Comparison of ENCODE assay signal across 6 cellular contexts in the genomic region with DNA sequence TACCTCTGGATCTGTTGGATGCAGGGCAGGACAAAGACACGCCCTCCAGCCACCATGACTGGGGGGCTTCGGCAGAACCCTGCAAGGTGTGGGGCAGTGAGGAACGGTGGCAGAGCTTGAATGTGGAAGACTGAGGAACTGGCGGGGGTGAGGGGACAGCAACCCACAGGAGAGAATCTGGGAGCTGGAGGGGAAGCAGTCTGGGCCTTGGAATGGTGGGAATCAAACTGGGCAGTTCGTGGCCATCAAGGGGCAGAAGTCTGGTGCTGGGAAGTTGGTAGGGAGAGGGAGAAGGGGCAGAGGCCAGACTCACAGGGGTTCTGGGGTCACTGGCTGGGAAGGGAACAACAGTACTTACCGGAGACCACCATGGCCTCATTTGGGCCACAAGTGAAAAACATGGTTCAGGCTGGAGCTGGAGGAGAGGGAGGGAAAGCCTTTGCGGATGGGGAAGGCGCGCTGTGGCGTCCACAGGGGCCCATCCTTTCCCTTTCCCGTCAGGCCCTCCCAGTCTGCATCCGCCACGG. TPM values are rescaled to one million over a fixed set of nuclear protein-coding genes. Genes with fewer than 3 reads are reported as not detected.
DNase-seq lines count a peak whose midpoint lies in the region; ATAC-seq, FAIRE-seq and TF ChIP-seq lines count a peak whose summit lies in the region.

No MANE protein-coding gene starts in this region.

- peak overlapping the region; percentile 81 to 84 for H3K27ac ChIP-seq in lung (ENCODE audit: low read depth in 1 of 2, low read length in 1 of 2)

- H3K4me3 Mint-ChIP-seq in activated T-cell treated with anti-CD3 and anti-CD28 coated beads, Interleukin-2, amount 50 U/mL, for 72 hours: peak overlapping the region; percentile 97 to 98

- in situ Hi-C loops in G401 (cut with HindIII; ENCODE audit: low sequenced_read_pairs): no loop called here

- no peak for ATAC-seq in activated T-cell treated with anti-CD3 and anti-CD28 coated beads, Interleukin-2, amount 50 U/mL, for 72 hours (replicated peaks in 1 of 2)
- ATAC-seq in lung (ENCODE audit: insufficient read depth, low FRiP score): peak; percentile 9

- H3K27me3 Mint-ChIP-seq in activated T-cell treated with anti-CD3 and anti-CD28 coated beads, Interleukin-2, amount 50 U/mL, for 72 hours (ENCODE audit: low read depth): no peaks in the 10 kb centered on the region

- no peak for TF ChIP-seq POLR2A in GM12891 (IDR thresholded peaks at IDR 0.05; ENCODE audit: low read depth, low read length)

- peak overlapping the region; percentile 70 for H3K4me3 ChIP-seq in lung

- H3K9me3 Mint-ChIP-seq in activated T-cell treated with anti-CD3 and anti-CD28 coated beads, Interleukin-2, amount 50 U/mL, for 72 hours: no peaks in the 10 kb centered on the region

- no peak for DNase-seq in GM12891 (ENCODE audit: insufficient read length, low spot score)
- DNase-seq in activated T-cell treated with anti-CD3 and anti-CD28 coated beads, Interleukin-2, amount 50 U/mL, for 72 hours: peak in 1 of 2 donors; percentile 21
- DNase-seq in lung (ENCODE audit: low spot score): no peak
- no peak for DNase-seq in foreskin melanocyte
- DNase-seq in G401 (ENCODE audit: low spot score): no peak
- DNase-seq in NCI-H2029 (lab: John Stamatoyannopoulos, UW): no peak

- no peaks in the 10 kb centered on the region for H3K27me3 ChIP-seq in lung (ENCODE audit: control insufficient read depth, insufficient read depth)

- 8 to 11% methylated on average over 9 to 13 of the region's 13 CpGs for WGBS in lung, 2 donors

- peak overlapping the region; percentile 96 for H3K27ac Mint-ChIP-seq in activated T-cell treated with anti-CD3 and anti-CD28 coated beads, Interleukin-2, amount 50 U/mL, for 72 hours

- H3K4me1 ChIP-seq in lung (ENCODE audit: control insufficient read depth in 2 of 2, insufficient read depth in 2 of 2, low read length in 2 of 2): peaks cover 0 to 14% of the 10 kb centered on the region in 2 donors

- H3K36me3 ChIP-seq in lung (ENCODE audit: control insufficient read depth in 2 of 2, insufficient read depth in 2 of 2, low read length in 2 of 2): peaks cover 4 to 15% of the 10 kb centered on the region in 2 donors

- no peaks in the 10 kb centered on the region for H3K9me3 ChIP-seq in lung (ENCODE audit: control insufficient read depth in 2 of 2, insufficient read depth in 1 of 2, low read length in 1 of 2)

- no peak for TF ChIP-seq CTCF in lung (IDR thresholded peaks at IDR 0.05; ENCODE audit: control extremely low read depth, extremely low read depth)

- H3K36me3 Mint-ChIP-seq in activated T-cell treated with anti-CD3 and anti-CD28 coated beads, Interleukin-2, amount 50 U/mL, for 72 hours (ENCODE audit: insufficient read depth in 2 of 2): peaks cover 40 to 62% of the 10 kb centered on the region in 2 donors

- peaks cover 80% of the 10 kb centered on the region for H3K4me1 Mint-ChIP-seq in activated T-cell treated with anti-CD3 and anti-CD28 coated beads, Interleukin-2, amount 50 U/mL, for 72 hours (ENCODE audit: low read depth)

- no peak for FAIRE-seq in GM12891 (lab: Jason Lieb, UNC)

TF ChIP-seq in GM12891, 5 proteins besides CTCF, POLR2A, EP300 and RAD21:
- TF ChIP-seq POLR2AphosphoS5 (IDR thresholded peaks at IDR 0.05; ENCODE audit: low read depth, low read length) (peak; percentile 77), TAF1 (IDR thresholded peaks at IDR 0.05; ENCODE audit: low read depth, low read length) (no peak)

RNA-seq across cellular contexts. Expression of a gene that starts 0.6 kb away (rescaled TPM):
- 85.4 TPM for polyA plus RNA-seq in GM12891 (2012; ENCODE audit: low read depth, missing spikeins)
- total RNA-seq in activated T-cell treated with anti-CD3 and anti-CD28 coated beads, Interleukin-2, amount 50 U/mL, for 72 hours: 100 to 1,000 TPM; 293 to 319 TPM
- 100 to 1,000 TPM in 1 of 2 donors, 10 to 100 TPM in 1; 88.0 to 171 TPM for total RNA-seq in lung
- 100 to 1,000 TPM; 205 to 474 TPM for polyA plus RNA-seq in lung
- 170 and 172 TPM in 2 replicates for total RNA-seq in G401 (2014; rRNA removed; shearing (Covaris generic))

RNA-seq across cellular contexts. Expression of a gene that starts 2.5 kb away (rescaled TPM):
- 40.8 TPM for polyA plus RNA-seq in GM12891 (2012; ENCODE audit: low read depth, missing spikeins)
- 100 to 1,000 TPM; 174 to 197 TPM for total RNA-seq in activated T-cell treated with anti-CD3 and anti-CD28 coated beads, Interleukin-2, amount 50 U/mL, for 72 hours
- total RNA-seq in lung: 10 to 100 TPM; 16.7 to 37.4 TPM
- polyA plus RNA-seq in lung: 100 to 1,000 TPM in 1 of 2 donors, 10 to 100 TPM in 1; 97.9 to 302 TPM
- total RNA-seq in G401 (2014; rRNA removed; shearing (Covaris generic)): 257 and 297 TPM in 2 replicates

RNA-seq across cellular contexts. Expression of a gene that starts 21.7 kb away (rescaled TPM):
- 1,137 TPM for polyA plus RNA-seq in GM12891 (2012; ENCODE audit: low read depth, missing spikeins)
- 100 to 1,000 TPM; 668 to 724 TPM for total RNA-seq in activated T-cell treated with anti-CD3 and anti-CD28 coated beads, Interleukin-2, amount 50 U/mL, for 72 hours
- 100 to 1,000 TPM; 292 to 403 TPM for total RNA-seq in lung
- 100 to 1,000 TPM; 171 to 303 TPM for polyA plus RNA-seq in lung
- total RNA-seq in G401 (2014; rRNA removed; shearing (Covaris generic)): 456 and 575 TPM in 2 replicates

RNA-seq across cellular contexts. Expression of a gene that starts 24.8 kb away (rescaled TPM):
- 31.0 TPM for polyA plus RNA-seq in GM12891 (2012; ENCODE audit: low read depth, missing spikeins)
- total RNA-seq in activated T-cell treated with anti-CD3 and anti-CD28 coated beads, Interleukin-2, amount 50 U/mL, for 72 hours: 100 to 1,000 TPM; 102 to 127 TPM
- 10 to 100 TPM; 13.7 to 34.0 TPM for total RNA-seq in lung
- 10 to 100 TPM in 1 of 2 donors, 1 to 10 TPM in 1; 9.9 to 11.0 TPM for polyA plus RNA-seq in lung
- 2.5 and 14.3 TPM in 2 replicates for total RNA-seq in G401 (2014; rRNA removed; shearing (Covaris generic))

RNA-seq across cellular contexts. Expression of a gene that starts 51.1 kb away (rescaled TPM):
- polyA plus RNA-seq in GM12891 (2012; ENCODE audit: low read depth, missing spikeins): 27.2 TPM
- 10 to 100 TPM; 26.9 to 29.6 TPM for total RNA-seq in activated T-cell treated with anti-CD3 and anti-CD28 coated beads, Interleukin-2, amount 50 U/mL, for 72 hours
- 10 to 100 TPM in 1 of 2 donors, 1 to 10 TPM in 1; 5.1 to 15.9 TPM for total RNA-seq in lung
- 10 to 100 TPM; 16.0 to 18.7 TPM for polyA plus RNA-seq in lung
- total RNA-seq in G401 (2014; rRNA removed; shearing (Covaris generic)): 2.6 and 8.8 TPM in 2 replicates
